ENCODE assay signal across 16 cellular contexts in the genomic region with DNA sequence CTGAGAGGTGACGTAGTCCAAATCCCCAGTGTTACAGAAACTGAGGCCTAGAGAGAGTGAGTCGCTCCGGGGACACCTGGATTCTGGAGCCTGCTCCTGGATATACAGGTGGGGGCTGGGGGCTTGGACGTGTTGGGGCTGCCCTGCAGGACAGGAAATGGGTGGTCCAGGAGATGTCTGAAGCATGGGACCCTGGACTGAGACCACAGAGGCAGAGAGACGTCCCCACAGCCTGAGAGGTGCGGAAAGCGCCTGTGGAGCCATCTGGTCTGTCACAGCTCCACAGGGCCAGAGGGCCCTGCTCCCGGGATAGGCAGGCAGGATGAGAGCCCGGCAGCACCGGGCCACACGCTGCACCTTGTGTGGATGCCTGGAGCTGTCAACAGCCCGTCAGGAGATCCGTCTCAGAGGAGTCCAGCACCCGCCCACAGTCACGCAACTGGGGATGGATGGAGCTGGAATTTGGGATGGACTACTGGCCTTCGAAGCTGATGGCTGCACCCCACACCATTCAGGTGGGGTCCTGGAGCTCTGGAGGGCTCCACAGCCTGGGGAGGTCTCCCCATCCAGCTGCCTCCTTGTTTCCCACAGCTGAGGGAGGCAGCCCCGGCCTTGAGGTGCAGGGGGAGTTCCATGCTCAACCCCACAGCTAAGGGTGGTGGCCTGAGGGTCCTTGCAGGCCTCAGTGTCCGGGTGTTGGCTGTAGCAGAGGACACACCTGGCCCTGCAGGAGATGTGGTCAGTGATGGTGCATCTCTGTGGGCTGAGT.
"Had no signal": no experiment of that assay in that cellular context is flagged by ENCODE, and none has a peak within 500 bp of the region (broad histone marks: within the 10 kb centered on the region; RNA-seq: fewer than 3 reads in every experiment).

No MANE protein-coding gene starts in this region.

- H3K27me3 ChIP-seq: ascending aorta, cardiac muscle cell, right lobe of liver, vagina had no signal

- ATAC-seq: activated CD8-positive, alpha-beta T cell treated with anti-CD3 and anti-CD28 coated beads, Interleukin-2, amount 10 ng/mL, durations not matched to agents 7 days and 5 days; effector memory CD8-positive, alpha-beta T cell; naive thymus-derived CD4-positive, alpha-beta T cell; psoas muscle; right lobe of liver had no signal

- H3K27ac ChIP-seq: ascending aorta, cardiac muscle cell, psoas muscle, right lobe of liver, thoracic aorta, vagina had no signal

- H3K4me3 ChIP-seq: ascending aorta, cardiac muscle cell, psoas muscle, right lobe of liver, thoracic aorta, vagina had no signal

- H3K36me3 ChIP-seq: ascending aorta, cardiac muscle cell, right lobe of liver, thoracic aorta, vagina had no signal

- DNase-seq: activated CD4-positive, CD25-positive, alpha-beta regulatory T cell treated with anti-CD3 and anti-CD28 coated beads, Interleukin-2, amount 50 U/mL, for 72 hours; activated CD8-positive, alpha-beta T cell treated with anti-CD3 and anti-CD28 coated beads, Interleukin-2, amount 10 ng/mL, durations not matched to agents 7 days and 5 days; activated naive CD8-positive, alpha-beta T cell treated with anti-CD3 and anti-CD28 coated beads, Interleukin-2, amount 10 ng/mL, durations not matched to agents 7 days and 5 days; activated T-cell treated with anti-CD3 and anti-CD28 coated beads, Interleukin-2, amount 50 U/mL, for 1 hour; effector memory CD8-positive, alpha-beta T cell; kidney glomerular epithelial cell; occipital lobe; stimulated activated CD4-positive, alpha-beta T cell treated with anti-CD3 and anti-CD28 coated beads, Interleukin-12 subunit alpha, Interleukin-12 subunit beta, amount 100 ng/mL, for 4 hours; SW 1271 had no signal

- H3K9me3 ChIP-seq: ascending aorta, psoas muscle, right lobe of liver, thoracic aorta, vagina had no signal

- H3K4me1 ChIP-seq: ascending aorta, psoas muscle, right lobe of liver had no signal
